ENCODE assay signal across 7 cellular contexts in genomic region chr5:177306103-177306640, GRCh38. TPM values are rescaled to one million over a fixed set of nuclear protein-coding genes. Genes with fewer than 3 reads are reported as not detected.
DNase-seq lines count a peak whose midpoint lies in the region; ATAC-seq, FAIRE-seq and TF ChIP-seq lines count a peak whose summit lies in the region.
"Not testable (repeated sequence)": the region's sequence is repeated elsewhere in the genome, so short reads cannot be mapped to it uniquely, and the experiment has no call there.

No MANE protein-coding gene starts in this region.

- H2AFZ ChIP-seq in keratinocyte (ENCODE audit: control insufficient read depth, low read length): not testable (repeated sequence)

- H3K27ac Mint-ChIP-seq in CD8-positive, alpha-beta memory T cell: peak overlapping the region; percentile 8 to 83 (median 70)
- H3K27ac Mint-ChIP-seq in activated CD4-positive, alpha-beta T cell treated with anti-CD3 and anti-CD28 coated beads for 36 hours: peak overlapping the region; percentile 77
- H3K27ac Mint-ChIP-seq in activated naive CD4-positive, alpha-beta T cell treated with anti-CD3 and anti-CD28 coated beads, Interleukin-2, amount 50 U/mL, for 24 hours; central memory CD8-positive, alpha-beta T cell (ENCODE audit: low read depth): not testable (repeated sequence)
- peak overlapping the region; percentile 82 for H3K27ac Mint-ChIP-seq in nephron progenitor cell

- H3K27me3 Mint-ChIP-seq in CD8-positive, alpha-beta memory T cell; activated CD4-positive, alpha-beta T cell treated with anti-CD3 and anti-CD28 coated beads for 36 hours; activated naive CD4-positive, alpha-beta T cell treated with anti-CD3 and anti-CD28 coated beads, Interleukin-2, amount 50 U/mL, for 24 hours; central memory CD8-positive, alpha-beta T cell; nephron progenitor cell (ENCODE audit: low read depth, poor library complexity): not testable (repeated sequence)

- not testable (repeated sequence) for H3K27me3 ChIP-seq in CD8-positive, alpha-beta memory T cell (ENCODE audit: insufficient read depth, low read length, poor library complexity, severe bottlenecking); keratinocyte (ENCODE audit: control insufficient read depth, extremely low read depth, insufficient read depth, low read length)

- not testable (repeated sequence) for H3K27ac ChIP-seq in CD8-positive, alpha-beta memory T cell (ENCODE audit: low read depth, low read length)
- H3K27ac ChIP-seq in keratinocyte (ENCODE audit: control insufficient read depth, insufficient read depth, low read length): peak overlapping the region; percentile 21

- H3K4me1 Mint-ChIP-seq in CD8-positive, alpha-beta memory T cell: peaks cover 59 to 78% (median 68%) of the 10 kb centered on the region in 3 donors
- H3K4me1 Mint-ChIP-seq in activated CD4-positive, alpha-beta T cell treated with anti-CD3 and anti-CD28 coated beads for 36 hours: peaks cover 53% of the 10 kb centered on the region
- peaks cover 64% of the 10 kb centered on the region for H3K4me1 Mint-ChIP-seq in activated naive CD4-positive, alpha-beta T cell treated with anti-CD3 and anti-CD28 coated beads, Interleukin-2, amount 50 U/mL, for 24 hours
- peaks cover 69% of the 10 kb centered on the region for H3K4me1 Mint-ChIP-seq in central memory CD8-positive, alpha-beta T cell
- peaks cover 52% of the 10 kb centered on the region for H3K4me1 Mint-ChIP-seq in nephron progenitor cell

- not testable (repeated sequence) for H3K9me3 Mint-ChIP-seq in CD8-positive, alpha-beta memory T cell; activated CD4-positive, alpha-beta T cell treated with anti-CD3 and anti-CD28 coated beads for 36 hours (ENCODE audit: low read depth); activated naive CD4-positive, alpha-beta T cell treated with anti-CD3 and anti-CD28 coated beads, Interleukin-2, amount 50 U/mL, for 24 hours; central memory CD8-positive, alpha-beta T cell; nephron progenitor cell

- H3K4me3 ChIP-seq in CD8-positive, alpha-beta memory T cell (ENCODE audit: low read length); keratinocyte (ENCODE audit: control insufficient read depth in 2 of 3, extremely low read depth in 1 of 3, insufficient read depth in 2 of 3, low read depth in 1 of 3, low read length in 3 of 3): not testable (repeated sequence)

- POLR2A ChIA-PET in CD8-positive, alpha-beta memory T cell (lab: Charles Lee); activated CD4-positive, alpha-beta T cell treated with anti-CD3 and anti-CD28 coated beads for 36 hours (lab: Charles Lee): not testable (repeated sequence)

- peak overlapping the region in 6 of 7 donors; percentile 48 to 96 (median 94) for H3K4me3 Mint-ChIP-seq in CD8-positive, alpha-beta memory T cell
- peak overlapping the region; percentile 93 for H3K4me3 Mint-ChIP-seq in activated CD4-positive, alpha-beta T cell treated with anti-CD3 and anti-CD28 coated beads for 36 hours
- peak overlapping the region; percentile 60 for H3K4me3 Mint-ChIP-seq in activated naive CD4-positive, alpha-beta T cell treated with anti-CD3 and anti-CD28 coated beads, Interleukin-2, amount 50 U/mL, for 24 hours
- H3K4me3 Mint-ChIP-seq in central memory CD8-positive, alpha-beta T cell: peak overlapping the region; percentile 87
- not testable (repeated sequence) for H3K4me3 Mint-ChIP-seq in nephron progenitor cell

- TF ChIP-seq CTCF in keratinocyte (optimal IDR thresholded peaks at IDR 0.05 in 1 of 3, IDR thresholded peaks at IDR 0.05 in 1 of 3, conservative IDR thresholded peaks at IDR 0.05 in 1 of 3; ENCODE audit: extremely low read depth in 1 of 3, insufficient read depth in 2 of 3, low read length in 3 of 3); nephron progenitor cell (IDR thresholded peaks at IDR 0.05): not testable (repeated sequence)

- H3K9me3 ChIP-seq in CD8-positive, alpha-beta memory T cell (ENCODE audit: low read length); keratinocyte (ENCODE audit: control insufficient read depth, low read depth, low read length): not testable (repeated sequence)

- not testable (repeated sequence) for ATAC-seq in activated CD4-positive, alpha-beta T cell treated with anti-CD3 and anti-CD28 coated beads for 36 hours; central memory CD8-positive, alpha-beta T cell (replicated peaks; ENCODE audit: extremely low read depth, poor library complexity, severe bottlenecking)

- peak overlapping the region; percentile 6 for H3K9ac ChIP-seq in keratinocyte (ENCODE audit: control insufficient read depth, extremely low read depth, insufficient read depth, low read length)

- not testable (repeated sequence) for DNase-seq in CD8-positive, alpha-beta memory T cell; activated CD4-positive, alpha-beta T cell treated with anti-CD3 and anti-CD28 coated beads for 36 hours; central memory CD8-positive, alpha-beta T cell (ENCODE audit: low spot score in 2 of 2); keratinocyte (ENCODE audit: low read depth, low spot score); nephron progenitor cell
- peak; percentile 23 for DNase-seq in M059J (ENCODE audit: low read depth)

- not testable (repeated sequence) for H3K4me2 ChIP-seq in keratinocyte (ENCODE audit: control insufficient read depth, extremely low read depth, insufficient read depth, low read depth, low read length)

- CTCF ChIA-PET in CD8-positive, alpha-beta memory T cell (lab: Charles Lee): interaction anchor here (0.9 kb wide), 1 partner anchor 96 kb away, joined by 3 read pairs; no protein-coding TSS in a partner anchor
- CTCF ChIA-PET in activated CD4-positive, alpha-beta T cell treated with anti-CD3 and anti-CD28 coated beads for 36 hours (lab: Charles Lee): interaction anchor here (1.2 kb wide), 1 partner anchor 83 kb away, joined by 3 read pairs; no protein-coding TSS in a partner anchor

- intact Hi-C loops in activated CD4-positive, alpha-beta T cell treated with anti-CD3 and anti-CD28 coated beads for 36 hours (cut with DNase I, micrococcal nuclease): loop anchor here in 1 of 2 experiments (10.0 kb wide), 1 partner anchor 899 kb away; the partner anchor contains the start of gene HNRNPAB

- dilution Hi-C loops in keratinocyte (cut with MboI; ENCODE audit: extremely low pct_ligation_motif_present, low sequenced_read_pairs): not testable (repeated sequence)

- H3K4me1 ChIP-seq in CD8-positive, alpha-beta memory T cell (ENCODE audit: insufficient read depth, low read length): peaks cover 41% of the 10 kb centered on the region
- H3K4me1 ChIP-seq in keratinocyte (ENCODE audit: control insufficient read depth, extremely low read depth, insufficient read depth, low read length): peaks cover 40% of the 10 kb centered on the region

- peaks cover 21% of the 10 kb centered on the region for H3K79me2 ChIP-seq in keratinocyte (ENCODE audit: control insufficient read depth, insufficient read depth, low read length)

- H3K36me3 ChIP-seq in CD8-positive, alpha-beta memory T cell (ENCODE audit: insufficient read depth, low read length): peaks cover 19% of the 10 kb centered on the region
- H3K36me3 ChIP-seq in keratinocyte (ENCODE audit: control insufficient read depth in 2 of 2, extremely low read depth in 1 of 2, insufficient read depth in 2 of 2, low read length in 2 of 2): peaks cover 5 to 21% of the 10 kb centered on the region in 2 experiments

- peaks cover 4 to 36% (median 8%) of the 10 kb centered on the region in 3 donors for H3K36me3 Mint-ChIP-seq in CD8-positive, alpha-beta memory T cell
- peaks cover 42% of the 10 kb centered on the region for H3K36me3 Mint-ChIP-seq in activated CD4-positive, alpha-beta T cell treated with anti-CD3 and anti-CD28 coated beads for 36 hours (ENCODE audit: low read depth)
- H3K36me3 Mint-ChIP-seq in activated naive CD4-positive, alpha-beta T cell treated with anti-CD3 and anti-CD28 coated beads, Interleukin-2, amount 50 U/mL, for 24 hours: not testable (repeated sequence)
- peaks cover 27% of the 10 kb centered on the region for H3K36me3 Mint-ChIP-seq in central memory CD8-positive, alpha-beta T cell (ENCODE audit: insufficient read depth)
- H3K36me3 Mint-ChIP-seq in nephron progenitor cell (ENCODE audit: low read depth): peaks cover 32% of the 10 kb centered on the region

- H3K9me1 ChIP-seq in keratinocyte (ENCODE audit: control insufficient read depth, extremely low read depth, insufficient read depth, low read length): not testable (repeated sequence)

- H4K20me1 ChIP-seq in keratinocyte (ENCODE audit: control insufficient read depth, extremely low read depth, insufficient read depth, low read length): not testable (repeated sequence)

- FAIRE-seq in keratinocyte (lab: Jason Lieb, UNC): not testable (repeated sequence)

RNA-seq across cellular contexts. Expression of gene PRELID1, which starts 2.6 kb away (rescaled TPM):
- 100 to 1,000 TPM; 342 to 344 TPM for total RNA-seq in CD8-positive, alpha-beta memory T cell
- 235 TPM for polyA plus RNA-seq in CD8-positive, alpha-beta memory T cell
- 238 and 249 TPM in 2 replicates for total RNA-seq in M059J (2014; rRNA removed; shearing (Covaris generic))
- total RNA-seq in activated CD4-positive, alpha-beta T cell treated with anti-CD3 and anti-CD28 coated beads for 36 hours: 100 to 1,000 TPM; 266 to 362 TPM
- 245 to 280 TPM (median 248 TPM) in 3 replicates for polyA plus RNA-seq in keratinocyte
- polyA plus RNA-seq in keratinocyte (2011; ENCODE audit: low read depth): 267 TPM
- 239 and 268 TPM in 2 replicates for polyA plus RNA-seq in keratinocyte (2011; cell fraction: cytosol; rRNA removed)
- 78.9 and 81.4 TPM in 2 replicates for polyA plus RNA-seq in keratinocyte (2011; cell fraction: nucleus; rRNA removed)
- polyA plus RNA-seq in keratinocyte (2012; ENCODE audit: low replicate concordance): 133 and 194 TPM in 2 replicates
- polyA minus RNA-seq in keratinocyte: 138 to 146 TPM (median 141 TPM) in 3 replicates
- polyA minus RNA-seq in keratinocyte (2011; cell fraction: cytosol; rRNA and poly(A)+ RNA removed): 170 TPM
- 29.3 and 33.7 TPM in 2 replicates for polyA minus RNA-seq in keratinocyte (2011; cell fraction: nucleus; rRNA and poly(A)+ RNA removed)

RNA-seq across cellular contexts. Expression of gene RAB24, which starts 2.7 kb away (rescaled TPM):
- 10 to 100 TPM; 26.1 to 28.3 TPM for total RNA-seq in CD8-positive, alpha-beta memory T cell
- 22.9 TPM for polyA plus RNA-seq in CD8-positive, alpha-beta memory T cell
- total RNA-seq in M059J (2014; rRNA removed; shearing (Covaris generic)): 8.2 and 17.0 TPM in 2 replicates
- 10 to 100 TPM; 10.9 to 21.0 TPM for total RNA-seq in activated CD4-positive, alpha-beta T cell treated with anti-CD3 and anti-CD28 coated beads for 36 hours
- 20.0 to 40.1 TPM (median 22.4 TPM) in 3 replicates for polyA plus RNA-seq in keratinocyte
- 20.6 TPM for polyA plus RNA-seq in keratinocyte (2011; ENCODE audit: low read depth)
- 10.6 and 16.5 TPM in 2 replicates for polyA plus RNA-seq in keratinocyte (2011; cell fraction: cytosol; rRNA removed)
- polyA plus RNA-seq in keratinocyte (2011; cell fraction: nucleus; rRNA removed): 68.5 and 68.8 TPM in 2 replicates
- 15.0 and 31.1 TPM in 2 replicates for polyA plus RNA-seq in keratinocyte (2012; ENCODE audit: low replicate concordance)
- 2.8 to 7.8 TPM (median 5.0 TPM) in 3 replicates for polyA minus RNA-seq in keratinocyte
- polyA minus RNA-seq in keratinocyte (2011; cell fraction: cytosol; rRNA and poly(A)+ RNA removed): 8.8 TPM
- polyA minus RNA-seq in keratinocyte (2011; cell fraction: nucleus; rRNA and poly(A)+ RNA removed): 8.5 and 11.3 TPM in 2 replicates

RNA-seq across cellular contexts. Expression of gene MXD3, which starts 5.5 kb away (rescaled TPM):
- 10 to 100 TPM; 10.2 to 13.4 TPM for total RNA-seq in CD8-positive, alpha-beta memory T cell
- 0.79 TPM for polyA plus RNA-seq in CD8-positive, alpha-beta memory T cell
- total RNA-seq in M059J (2014; rRNA removed; shearing (Covaris generic)): 29.7 and 36.1 TPM in 2 replicates
- total RNA-seq in activated CD4-positive, alpha-beta T cell treated with anti-CD3 and anti-CD28 coated beads for 36 hours: 10 to 100 TPM; 21.3 to 27.2 TPM
- polyA plus RNA-seq in keratinocyte: 0.69 to 1.2 TPM (median 0.97 TPM) in 3 replicates
- polyA plus RNA-seq in keratinocyte (2011; ENCODE audit: low read depth): 1.1 TPM
- polyA plus RNA-seq in keratinocyte (2011; cell fraction: cytosol; rRNA removed): 0.10 and 0.26 TPM in 2 replicates
- 2.9 and 6.7 TPM in 2 replicates for polyA plus RNA-seq in keratinocyte (2011; cell fraction: nucleus; rRNA removed)
- polyA plus RNA-seq in keratinocyte (2012; ENCODE audit: low replicate concordance): 1.3 and 2.7 TPM in 2 replicates
- polyA minus RNA-seq in keratinocyte: 1.0 to 1.2 TPM (median 1.1 TPM) in 3 replicates
- 2.1 TPM for polyA minus RNA-seq in keratinocyte (2011; cell fraction: cytosol; rRNA and poly(A)+ RNA removed)
- polyA minus RNA-seq in keratinocyte (2011; cell fraction: nucleus; rRNA and poly(A)+ RNA removed): 1.7 and 2.6 TPM in 2 replicates

RNA-seq across cellular contexts. Expression of gene LMAN2, which starts 45.3 kb away (rescaled TPM):
- 100 to 1,000 TPM; 112 to 126 TPM for total RNA-seq in CD8-positive, alpha-beta memory T cell
- 276 TPM for polyA plus RNA-seq in CD8-positive, alpha-beta memory T cell
- total RNA-seq in M059J (2014; rRNA removed; shearing (Covaris generic)): 443 and 538 TPM in 2 replicates
- 10 to 100 TPM; 74.5 to 92.1 TPM for total RNA-seq in activated CD4-positive, alpha-beta T cell treated with anti-CD3 and anti-CD28 coated beads for 36 hours
- 105 to 147 TPM (median 146 TPM) in 3 replicates for polyA plus RNA-seq in keratinocyte
- 123 TPM for polyA plus RNA-seq in keratinocyte (2011; ENCODE audit: low read depth)
- polyA plus RNA-seq in keratinocyte (2011; cell fraction: cytosol; rRNA removed): 97.8 and 116 TPM in 2 replicates
- polyA plus RNA-seq in keratinocyte (2011; cell fraction: nucleus; rRNA removed): 203 and 245 TPM in 2 replicates
- 87.3 and 153 TPM in 2 replicates for polyA plus RNA-seq in keratinocyte (2012; ENCODE audit: low replicate concordance)
- 165 to 210 TPM (median 166 TPM) in 3 replicates for polyA minus RNA-seq in keratinocyte
- 248 TPM for polyA minus RNA-seq in keratinocyte (2011; cell fraction: cytosol; rRNA and poly(A)+ RNA removed)
- polyA minus RNA-seq in keratinocyte (2011; cell fraction: nucleus; rRNA and poly(A)+ RNA removed): 118 and 135 TPM in 2 replicates

RNA-seq across cellular contexts. Expression of gene RGS14, which starts 51.6 kb away (rescaled TPM):
- 10 to 100 TPM; 60.5 to 61.9 TPM for total RNA-seq in CD8-positive, alpha-beta memory T cell
- polyA plus RNA-seq in CD8-positive, alpha-beta memory T cell: 83.5 TPM
- 9.8 and 11.5 TPM in 2 replicates for total RNA-seq in M059J (2014; rRNA removed; shearing (Covaris generic))
- total RNA-seq in activated CD4-positive, alpha-beta T cell treated with anti-CD3 and anti-CD28 coated beads for 36 hours: 10 to 100 TPM; 43.8 to 62.0 TPM
- polyA plus RNA-seq in keratinocyte: 8.6 to 10.6 TPM (median 9.3 TPM) in 3 replicates
- 1.1 TPM for polyA plus RNA-seq in keratinocyte (2011; ENCODE audit: low read depth)
- polyA plus RNA-seq in keratinocyte (2011; cell fraction: cytosol; rRNA removed): 5.3 and 14.2 TPM in 2 replicates
- polyA plus RNA-seq in keratinocyte (2011; cell fraction: nucleus; rRNA removed): 12.9 and 17.9 TPM in 2 replicates
- polyA plus RNA-seq in keratinocyte (2012; ENCODE audit: low replicate concordance): 3.5 and 10.1 TPM in 2 replicates
- 3.4 to 13.1 TPM (median 5.4 TPM) in 3 replicates for polyA minus RNA-seq in keratinocyte
- polyA minus RNA-seq in keratinocyte (2011; cell fraction: cytosol; rRNA and poly(A)+ RNA removed): 10.2 TPM
- 4.0 and 5.9 TPM in 2 replicates for polyA minus RNA-seq in keratinocyte (2011; cell fraction: nucleus; rRNA and poly(A)+ RNA removed)
